In genomic region chr2:74250189-74250631, GRCh38 we compare ENCODE assay signal across 8 cellular contexts. TPM values are rescaled to one million over a fixed set of nuclear protein-coding genes. Genes with fewer than 3 reads are reported as not detected.
DNase-seq lines count a peak whose midpoint lies in the region; ATAC-seq, FAIRE-seq and TF ChIP-seq lines count a peak whose summit lies in the region.

No MANE protein-coding gene starts in this region.

- no peak overlapping the region for H4K8ac ChIP-seq in neuronal stem cell (ENCODE audit: low read depth, low read length)

- H3K14ac ChIP-seq in neuronal stem cell (ENCODE audit: low read length) = no peak overlapping the region

- DNase-seq in AG08396 (ENCODE audit: low spot score) = peak; percentile 74
- peak; percentile 56 for DNase-seq in GM12892 (ENCODE audit: insufficient read length)
- DNase-seq in NCI-H774 (lab: John Stamatoyannopoulos, UW) = peak; percentile 43
- DNase-seq in activated CD8-positive, alpha-beta memory T cell treated with anti-CD3 and anti-CD28 coated beads, Interleukin-2, amount 50 U/mL, for 4 hours = peak; percentile 60
- DNase-seq in esophagus squamous epithelium (lab: John Stamatoyannopoulos, UW) = no peak
- peak; percentile 39 for DNase-seq in neuronal stem cell (ENCODE audit: low spot score)
- peak; percentile 71 for DNase-seq in upper lobe of right lung

- no peak overlapping the region for H2AFZ ChIP-seq in neuronal stem cell (ENCODE audit: low read length)

- no peak overlapping the region for H2BK15ac ChIP-seq in neuronal stem cell (ENCODE audit: low read length)

- no peaks in the 10 kb centered on the region for H3K27me3 ChIP-seq in esophagus squamous epithelium
- peaks cover 0 to 4% (median 2%) of the 10 kb centered on the region in 3 experiments for H3K27me3 ChIP-seq in neuronal stem cell (ENCODE audit: control insufficient read depth in 3 of 3, insufficient read depth in 3 of 3, low read depth in 1 of 3, low read length in 3 of 3)
- H3K27me3 ChIP-seq in upper lobe of right lung = no peaks in the 10 kb centered on the region

- TF ChIP-seq POLR2A in GM12892 (IDR thresholded peaks at IDR 0.05; ENCODE audit: low read depth, low read length) (no peak), esophagus squamous epithelium (IDR thresholded peaks at IDR 0.05) (no peak)

- no peak overlapping the region for H2BK12ac ChIP-seq in neuronal stem cell (ENCODE audit: low read length)

- H2BK5ac ChIP-seq in neuronal stem cell (ENCODE audit: low read length) = no peak overlapping the region

- no peak overlapping the region for H3K18ac ChIP-seq in neuronal stem cell (ENCODE audit: low read length)

- no peak overlapping the region for H3K9ac ChIP-seq in neuronal stem cell (ENCODE audit: low read depth, low read length, poor library complexity)

- H3K23ac ChIP-seq in neuronal stem cell (ENCODE audit: low read depth, low read length, poor library complexity) = no peak overlapping the region

- no peak overlapping the region for H3K4me2 ChIP-seq in neuronal stem cell (ENCODE audit: insufficient read depth, low read length, poor library complexity, severe bottlenecking)

- no peak overlapping the region for H2AK5ac ChIP-seq in neuronal stem cell (ENCODE audit: low read depth, low read length)

- no peak overlapping the region for H4K91ac ChIP-seq in neuronal stem cell (ENCODE audit: low read depth, low read length, poor library complexity)

- TF ChIP-seq CTCF in esophagus squamous epithelium (IDR thresholded peaks at IDR 0.05) (peak; percentile 67 to 79 (median 72)), upper lobe of right lung (IDR thresholded peaks at IDR 0.05) (peak; percentile 83)

- no peaks in the 10 kb centered on the region for H3K4me1 ChIP-seq in esophagus squamous epithelium
- no peaks in the 10 kb centered on the region for H3K4me1 ChIP-seq in neuronal stem cell (ENCODE audit: control insufficient read depth in 2 of 2, insufficient read depth in 1 of 2, low read depth in 1 of 2, low read length in 2 of 2)
- H3K4me1 ChIP-seq in upper lobe of right lung = no peaks in the 10 kb centered on the region

- no peak overlapping the region for H2BK120ac ChIP-seq in neuronal stem cell (ENCODE audit: low read depth, low read length)

- ATAC-seq in upper lobe of right lung = peak; percentile 72
- no peak for ATAC-seq in HG02759 (IDR thresholded peaks at IDR 0.05; ENCODE audit: unreplicated experiment)

- no peaks in the 10 kb centered on the region for H3K9me3 ChIP-seq in esophagus squamous epithelium
- H3K9me3 ChIP-seq in neuronal stem cell (replicated peaks in 1 of 2; ENCODE audit: control insufficient read depth in 2 of 2, insufficient read depth in 1 of 2, low read depth in 1 of 2, low read length in 2 of 2) = no peaks in the 10 kb centered on the region
- no peaks in the 10 kb centered on the region for H3K9me3 ChIP-seq in upper lobe of right lung

- 32 to 40% methylated on average over 8 of the region's 10 CpGs for WGBS in esophagus squamous epithelium, 2 donors
- no CpG with 5 or more reads among the region's 10 CpGs for WGBS in neuronal stem cell (ENCODE audit: extremely low coverage in 2 of 2, insufficient read length in 2 of 2, insufficient replicate concordance in 1 of 2), 2 donors

- H3K27ac ChIP-seq in esophagus squamous epithelium (no peak overlapping the region), neuronal stem cell (replicated peaks; ENCODE audit: low read length) (no peak overlapping the region), upper lobe of right lung (no peak overlapping the region)

- H3K4ac ChIP-seq in neuronal stem cell (ENCODE audit: low read length) = no peak overlapping the region

- H3K79me1 ChIP-seq in neuronal stem cell (ENCODE audit: low read depth, low read length) = no peaks in the 10 kb centered on the region

- no peaks in the 10 kb centered on the region for H3K36me3 ChIP-seq in esophagus squamous epithelium
- H3K36me3 ChIP-seq in neuronal stem cell (replicated peaks in 1 of 2; ENCODE audit: control insufficient read depth in 2 of 2, insufficient read depth in 2 of 2, low read length in 2 of 2) = no peaks in the 10 kb centered on the region
- no peaks in the 10 kb centered on the region for H3K36me3 ChIP-seq in upper lobe of right lung

- intact Hi-C loops in esophagus squamous epithelium (cut with DNase I) = no loop called here
- intact Hi-C loops in upper lobe of right lung (cut with DNase I) = no loop called here

- no peak overlapping the region for H3K4me3 ChIP-seq in esophagus squamous epithelium
- peak overlapping the region in 1 of 2 donors; percentile 29 for H3K4me3 ChIP-seq in neuronal stem cell (ENCODE audit: low read length in 2 of 2)
- H3K4me3 ChIP-seq in upper lobe of right lung = no peak overlapping the region

- no peak for FAIRE-seq in GM12892 (lab: Jason Lieb, UNC)

RNA-seq across cellular contexts. Expression of gene MTHFD2, which starts 51.8 kb away (rescaled TPM):
- polyA plus RNA-seq in GM12892 (2012; ENCODE audit: missing spikeins) = 171 TPM
- total RNA-seq in esophagus squamous epithelium = 10 to 100 TPM; 19.1 to 55.4 (median 39.0) TPM
- 56.1 TPM for polyA plus RNA-seq in neuronal stem cell (2013, experiment 1 of 2)
- polyA plus RNA-seq in neuronal stem cell (2013, experiment 2 of 2) = 58.1 TPM
- 62.2 TPM for total RNA-seq in upper lobe of right lung
